19 cellular contexts compared by ENCODE assay signal in genomic region chr2:153156743-153157142, GRCh38.
A peak's percentile ranks its signal among the peaks of the same experiment; 100 is the strongest.
DNase-seq lines count a peak whose midpoint lies in the region; ATAC-seq and TF ChIP-seq lines count a peak whose summit lies in the region.
"Had no signal": no experiment of that assay in that cellular context is flagged by ENCODE, and none has a peak within 500 bp of the region (broad histone marks: within the 10 kb centered on the region; RNA-seq: fewer than 3 reads in every experiment).

No MANE protein-coding gene starts in this region.

- H3K36me3 ChIP-seq in SK-N-SH (replicated peaks in 1 of 2; ENCODE audit: control insufficient read depth in 1 of 2, insufficient read depth in 2 of 2, low read length in 1 of 2), result no peaks in the 10 kb centered on the region
- H3K36me3 ChIP-seq in MM.1S (replicated peaks; ENCODE audit: insufficient read depth, low read length), result no peaks in the 10 kb centered on the region
- H3K36me3 ChIP-seq in muscle layer of colon (ENCODE audit: insufficient read depth, low read length), result no peaks in the 10 kb centered on the region
- no peaks in the 10 kb centered on the region for H3K36me3 ChIP-seq in Caco-2 (ENCODE audit: control insufficient read depth, insufficient read depth, low read length)
- H3K36me3 ChIP-seq: BLaER1 had no signal

- no peaks in the 10 kb centered on the region for H3F3A ChIP-seq in SK-N-SH (replicated peaks; ENCODE audit: insufficient read depth)
- peaks cover 6% of the 10 kb centered on the region; the same call in 1 of the 2 replicates for H3F3A ChIP-seq in MM.1S (ENCODE audit: insufficient read depth, low read length)

- intact Hi-C loops in Caco-2 (cut with micrococcal nuclease; ENCODE audit: unreplicated experiment), result no loop called here

- H3K27ac Mint-ChIP-seq in Caco-2 (ENCODE audit: unreplicated experiment), result no peak overlapping the region
- H3K27ac Mint-ChIP-seq: B cell; CD4-positive, CD25-positive, alpha-beta regulatory T cell; CD8-positive, alpha-beta T cell; GM23338; H9 had no signal

- H3K4me3 ChIP-seq in SK-N-SH (ENCODE audit: low read depth in 2 of 2, low read length in 1 of 2), result no peak overlapping the region
- H3K4me3 ChIP-seq in MM.1S (ENCODE audit: low read length), result no peak overlapping the region
- H3K4me3 ChIP-seq in muscle layer of colon (ENCODE audit: low read depth in 1 of 2, low read length in 2 of 2), result no peak overlapping the region
- no peak overlapping the region for H3K4me3 ChIP-seq in Caco-2 (ENCODE audit: low read depth, low read length)
- H3K4me3 ChIP-seq: BLaER1, GM23338 had no signal

- H3K9me3 ChIP-seq in SK-N-SH (no peaks in the 10 kb centered on the region), MM.1S (replicated peaks; ENCODE audit: insufficient read depth, low read length) (no peaks in the 10 kb centered on the region), muscle layer of colon (ENCODE audit: low read length) (no peaks in the 10 kb centered on the region), Caco-2 (no peaks in the 10 kb centered on the region; the same call in 1 of the 2 replicates)
- H3K9me3 ChIP-seq: BLaER1 had no signal

- H3K9me2 ChIP-seq in SK-N-SH (no peaks in the 10 kb centered on the region), MM.1S (replicated peaks; ENCODE audit: insufficient read depth, low read length) (no peaks in the 10 kb centered on the region)

- H3K27ac ChIP-seq in SK-N-SH (ENCODE audit: low read depth in 2 of 2, low read length in 1 of 2), result no peak overlapping the region
- no peak overlapping the region for H3K27ac ChIP-seq in MM.1S (ENCODE audit: low read length)
- H3K27ac ChIP-seq in muscle layer of colon (ENCODE audit: low read depth, low read length), result peak overlapping the region; percentile 52
- H3K27ac ChIP-seq: 22Rv1, BLaER1, C4-2B had no signal

- no peaks in the 10 kb centered on the region for H3K36me3 Mint-ChIP-seq in Caco-2 (ENCODE audit: insufficient read depth, unreplicated experiment)
- H3K36me3 Mint-ChIP-seq: CD4-positive, CD25-positive, alpha-beta regulatory T cell; CD8-positive, alpha-beta T cell had no signal

- H3K79me2 ChIP-seq in SK-N-SH (ENCODE audit: insufficient read depth) (no peaks in the 10 kb centered on the region), MM.1S (ENCODE audit: low read length) (peaks cover 99% of the 10 kb centered on the region)

- CTCF ChIA-PET in SK-N-SH (lab: Yijun Ruan, JAX), result interaction anchor here (0.6 kb wide), 1 partner anchor 102 kb away, joined by 3 read pairs; no protein-coding TSS in a partner anchor
- CTCF ChIA-PET in Caco-2 (lab: Charles Lee), result no interaction called here

- H3K4me1 ChIP-seq in SK-N-SH (ENCODE audit: control insufficient read depth in 1 of 2, insufficient read depth in 2 of 2, low read depth in 1 of 2, low read length in 1 of 2), result no peaks in the 10 kb centered on the region
- H3K4me1 ChIP-seq in MM.1S (ENCODE audit: low read length), result peaks cover 15% of the 10 kb centered on the region
- peaks cover 12% of the 10 kb centered on the region for H3K4me1 ChIP-seq in muscle layer of colon (ENCODE audit: insufficient read depth, low read length)
- H3K4me1 ChIP-seq in Caco-2, result no peaks in the 10 kb centered on the region
- H3K4me1 ChIP-seq: BLaER1 had no signal

- H4K20me1 ChIP-seq in SK-N-SH (ENCODE audit: insufficient read depth) (no peaks in the 10 kb centered on the region), MM.1S (ENCODE audit: insufficient read depth, low read length) (peaks cover 78% of the 10 kb centered on the region)
- H4K20me1 ChIP-seq: BLaER1 had no signal

- TF ChIP-seq EP300 in SK-N-SH (IDR thresholded peaks at IDR 0.05; ENCODE audit: borderline replicate concordance in 1 of 2, low read depth in 1 of 2, low read length in 1 of 2), result no peak

- H3K9me3 Mint-ChIP-seq in Caco-2 (ENCODE audit: unreplicated experiment), result no peaks in the 10 kb centered on the region

- WGBS in SK-N-SH (ENCODE audit: low lambda C conversion rate), result 8% methylated on average over 2 of the region's 2 CpGs

- H3K4me2 ChIP-seq in SK-N-SH, result no peak overlapping the region
- peak overlapping the region; percentile 38; the same call in 1 of the 2 replicates for H3K4me2 ChIP-seq in MM.1S (ENCODE audit: low read depth, low read length)
- H3K4me2 ChIP-seq: BLaER1, GM23338 had no signal

- no peak overlapping the region for H3K4me3 Mint-ChIP-seq in Caco-2 (ENCODE audit: unreplicated experiment)
- H3K4me3 Mint-ChIP-seq: B cell; CD4-positive, CD25-positive, alpha-beta regulatory T cell; CD8-positive, alpha-beta T cell; GM23338; H9 had no signal

- no peak for ATAC-seq in SK-N-SH treated with all-trans-retinoic acid at 6 μM for 48 hours
- ATAC-seq: CD8-positive, alpha-beta T cell; GM23338; HCT116 had no signal

- no peak for TF ChIP-seq CTCF in SK-N-SH (IDR thresholded peaks at IDR 0.05)
- no peak for TF ChIP-seq CTCF in MM.1S (IDR thresholded peaks at IDR 0.05; ENCODE audit: low read length)
- TF ChIP-seq CTCF in Caco-2 (IDR thresholded peaks at IDR 0.05; ENCODE audit: insufficient read depth in 1 of 2, low read depth in 1 of 2, low read length in 1 of 2, severe bottlenecking in 1 of 2, unreplicated experiment in 1 of 2), result no peak

- H3K9ac ChIP-seq in SK-N-SH, result no peak overlapping the region
- H3K9ac ChIP-seq in MM.1S (ENCODE audit: low read length), result no peak overlapping the region
- no peak overlapping the region for H3K9ac ChIP-seq in muscle layer of colon (ENCODE audit: low read length)
- H3K9ac ChIP-seq: BLaER1 had no signal

- POLR2A ChIA-PET in SK-N-SH (lab: Yijun Ruan, JAX), result no interaction called here
- POLR2A ChIA-PET in Caco-2 (lab: Charles Lee), result no interaction called here

- H3K4me1 Mint-ChIP-seq in Caco-2 (ENCODE audit: low read depth, unreplicated experiment), result no peaks in the 10 kb centered on the region
- H3K4me1 Mint-ChIP-seq: B cell; CD4-positive, CD25-positive, alpha-beta regulatory T cell; GM23338; H9 had no signal

- BruUV-seq in Caco-2 (replicated peaks; lab: Mats Ljungman, UMichigan), result no TSS peak

- no peak for DNase-seq in SK-N-SH
- peak; percentile 56 for DNase-seq in MM.1S
- no peak for DNase-seq in Caco-2
- no peak for DNase-seq in NOMO-1 treated with dmso at 0.1 percent for 144 hours (lab: John Stamatoyannopoulos, UW; ENCODE audit: unreplicated experiment)
- DNase-seq: CD4-positive, CD25-positive, alpha-beta regulatory T cell; CD8-positive, alpha-beta T cell; DMS 273 treated with DMSO at 0.1 percent for 48 hours; DMS79; EL; GF-D8; H9 had no signal

- H2AFZ ChIP-seq in SK-N-SH (ENCODE audit: low read depth) (0 out of 2 replicates have a peak overlapping the region, but pooled peaks have one; percentile 11), MM.1S (ENCODE audit: low read length) (no peak overlapping the region)
- H2AFZ ChIP-seq: GM23338 had no signal

- no peaks in the 10 kb centered on the region for H3K27me3 ChIP-seq in SK-N-SH (ENCODE audit: insufficient read depth)
- H3K27me3 ChIP-seq in MM.1S (replicated peaks; ENCODE audit: insufficient read depth, low read length), result no peaks in the 10 kb centered on the region
- H3K27me3 ChIP-seq in muscle layer of colon (ENCODE audit: control insufficient read depth in 1 of 2, insufficient read depth in 2 of 2, low read length in 2 of 2), result no peaks in the 10 kb centered on the region
- H3K27me3 ChIP-seq in Caco-2 (replicated peaks; ENCODE audit: control insufficient read depth, insufficient read depth, low read length), result no peaks in the 10 kb centered on the region
- H3K27me3 ChIP-seq: BLaER1 had no signal

- no peak for TF ChIP-seq RAD21 in SK-N-SH (IDR thresholded peaks at IDR 0.05; ENCODE audit: low read length)

- H3K27me3 Mint-ChIP-seq in Caco-2 (ENCODE audit: insufficient read depth, unreplicated experiment), result peaks cover 12% of the 10 kb centered on the region
- H3K27me3 Mint-ChIP-seq: B cell; CD4-positive, CD25-positive, alpha-beta regulatory T cell had no signal

TF ChIP-seq in SK-N-SH, 30 proteins besides CTCF, POLR2A, EP300 and RAD21 (continues in another document):
- no peak for TF ChIP-seq NFIC (IDR thresholded peaks at IDR 0.05; ENCODE audit: borderline replicate concordance)
- TF ChIP-seq, protein P1, sequence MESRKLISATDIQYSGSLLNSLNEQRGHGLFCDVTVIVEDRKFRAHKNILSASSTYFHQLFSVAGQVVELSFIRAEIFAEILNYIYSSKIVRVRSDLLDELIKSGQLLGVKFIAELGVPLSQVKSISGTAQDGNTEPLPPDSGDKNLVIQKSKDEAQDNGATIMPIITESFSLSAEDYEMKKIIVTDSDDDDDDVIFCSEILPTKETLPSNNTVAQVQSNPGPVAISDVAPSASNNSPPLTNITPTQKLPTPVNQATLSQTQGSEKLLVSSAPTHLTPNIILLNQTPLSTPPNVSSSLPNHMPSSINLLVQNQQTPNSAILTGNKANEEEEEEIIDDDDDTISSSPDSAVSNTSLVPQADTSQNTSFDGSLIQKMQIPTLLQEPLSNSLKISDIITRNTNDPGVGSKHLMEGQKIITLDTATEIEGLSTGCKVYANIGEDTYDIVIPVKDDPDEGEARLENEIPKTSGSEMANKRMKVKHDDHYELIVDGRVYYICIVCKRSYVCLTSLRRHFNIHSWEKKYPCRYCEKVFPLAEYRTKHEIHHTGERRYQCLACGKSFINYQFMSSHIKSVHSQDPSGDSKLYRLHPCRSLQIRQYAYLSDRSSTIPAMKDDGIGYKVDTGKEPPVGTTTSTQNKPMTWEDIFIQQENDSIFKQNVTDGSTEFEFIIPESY (IDR thresholded peaks at IDR 0.05; ENCODE audit: borderline replicate concordance, low read depth), result no peak
- no peak for TF ChIP-seq SMC3 (IDR thresholded peaks at IDR 0.05; ENCODE audit: low read depth, low read length)

TF ChIP-seq in SK-N-SH treated with all-trans-retinoic acid at 6 μM for 48 hours, 23 proteins besides CTCF, POLR2A, EP300 and RAD21 (continues in another document):
- TF ChIP-seq ZNF70 (CRISPR knock-in tag; IDR thresholded peaks at IDR 0.05) (no peak), OSR1 (CRISPR knock-in tag; IDR thresholded peaks at IDR 0.05) (no peak), PATZ1 (CRISPR knock-in tag; IDR thresholded peaks at IDR 0.05; ENCODE audit: borderline replicate concordance) (no peak), ARNTL (CRISPR knock-in tag; IDR thresholded peaks at IDR 0.05; ENCODE audit: borderline replicate concordance, low read depth) (no peak), CSDC2 (CRISPR knock-in tag; IDR thresholded peaks at IDR 0.05) (no peak), ZFP3 (CRISPR knock-in tag; IDR thresholded peaks at IDR 0.05) (no peak)
